In the genomic region with DNA sequence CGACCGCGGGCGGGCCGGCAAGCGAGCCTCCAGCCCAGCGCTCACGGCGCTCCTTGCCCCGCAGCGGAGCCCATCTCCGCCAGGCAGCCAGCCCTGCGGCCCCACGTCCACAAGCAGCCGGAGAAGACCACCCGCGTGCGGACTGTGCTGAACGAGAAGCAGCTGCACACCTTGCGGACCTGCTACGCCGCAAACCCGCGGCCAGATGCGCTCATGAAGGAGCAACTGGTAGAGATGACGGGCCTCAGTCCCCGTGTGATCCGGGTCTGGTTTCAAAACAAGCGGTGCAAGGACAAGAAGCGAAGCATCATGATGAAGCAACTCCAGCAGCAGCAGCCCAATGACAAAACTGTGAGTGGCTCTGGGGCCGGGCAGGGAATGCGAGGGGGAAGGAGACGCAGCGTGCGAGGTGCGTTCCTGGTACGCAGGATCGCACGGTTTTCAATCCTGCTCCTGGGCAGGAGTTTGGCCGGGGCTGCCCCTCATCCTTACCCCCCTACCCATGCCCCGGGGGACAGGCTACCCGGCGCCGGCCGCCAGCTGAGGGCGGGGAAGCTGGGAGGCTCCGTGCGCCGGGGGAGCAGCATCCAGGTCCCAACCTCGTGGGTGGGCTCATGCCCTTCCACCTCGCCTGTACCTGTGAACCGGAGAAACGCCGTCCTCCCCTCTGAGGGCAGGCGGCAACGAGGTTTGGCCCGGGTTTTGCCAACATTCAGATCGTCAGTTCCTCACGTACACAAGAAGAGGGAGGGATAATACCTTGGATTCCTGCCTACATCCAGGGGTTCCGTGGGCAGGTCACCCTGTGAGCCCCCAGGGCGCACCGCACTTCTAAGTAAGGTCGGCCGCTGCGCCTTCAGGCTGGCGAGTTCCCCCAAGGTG, we compare ENCODE assay signal across 10 cellular contexts. TPM values are rescaled to one million over a fixed set of nuclear protein-coding genes. Genes with fewer than 3 reads are reported as not detected.
DNase-seq lines count a peak whose midpoint lies in the region; ATAC-seq and TF ChIP-seq lines count a peak whose summit lies in the region.
"Had no signal": no experiment of that assay in that cellular context is flagged by ENCODE, and none has a peak within 500 bp of the region (broad histone marks: within the 10 kb centered on the region; RNA-seq: fewer than 3 reads in every experiment).

No MANE protein-coding gene starts in this region.

- intact Hi-C loops in Right ventricle myocardium inferior (cut with DNase I) (no loop called here), left cardiac atrium (cut with DNase I) (no loop called here)

- 1% methylated on average over 66 of the region's 66 CpGs for WGBS in ectodermal cell, 2 experiments
- WGBS in upper lobe of left lung, 2 donors = 7 to 9% methylated on average over 26 to 31 of the region's 66 CpGs

- H3K9me3 ChIP-seq in ectodermal cell (ENCODE audit: control insufficient read depth, low read length) (no peaks in the 10 kb centered on the region), mucosa of stomach (ENCODE audit: control insufficient read depth, low read length) (no peaks in the 10 kb centered on the region), upper lobe of left lung (no peaks in the 10 kb centered on the region)
- H3K9me3 ChIP-seq: adrenal gland had no signal

- no peak for TF ChIP-seq POLR2A in upper lobe of left lung (IDR thresholded peaks at IDR 0.05)

- peak overlapping the region; percentile 22 for H3K4me3 ChIP-seq in ectodermal cell (ENCODE audit: insufficient read depth, low read depth, low read length)
- H3K4me3 ChIP-seq in mucosa of stomach (ENCODE audit: low read length) = no peak overlapping the region
- H3K4me3 ChIP-seq in upper lobe of left lung = peak overlapping the region in 3 of 4 donors; percentile 4 to 25 (median 21)

- H3K27ac ChIP-seq in ectodermal cell (ENCODE audit: insufficient read depth, low read depth, low read length, poor library complexity, severe bottlenecking) (no peak overlapping the region), upper lobe of left lung (no peak overlapping the region)

- DNase-seq in Right ventricle myocardium inferior (ENCODE audit: missing footprints) (peak; percentile 45), left cardiac atrium (no peak), upper lobe of left lung (peak in 1 of 2 donors; percentile 66), T-helper 2 cell (no peak), COR-L47 (lab: John Stamatoyannopoulos, UW) (no peak)
- DNase-seq: NCI-H226 had no signal

- H3K4me1 ChIP-seq in ectodermal cell (ENCODE audit: control insufficient read depth, insufficient read depth, low read length) (peaks cover 40% of the 10 kb centered on the region), mucosa of stomach (ENCODE audit: control insufficient read depth, insufficient read depth, low read length) (no peaks in the 10 kb centered on the region), upper lobe of left lung (peaks cover 12 to 29% (median 16%) of the 10 kb centered on the region in 4 donors)

- H3K27me3 ChIP-seq in ectodermal cell (ENCODE audit: control insufficient read depth, insufficient read depth, low read length, poor library complexity, severe bottlenecking) (peaks cover 100% of the 10 kb centered on the region), mucosa of stomach (ENCODE audit: control insufficient read depth, insufficient read depth, low read length) (peaks cover 72% of the 10 kb centered on the region), upper lobe of left lung (peaks cover 2 to 58% (median 27%) of the 10 kb centered on the region in 4 donors)

- peak overlapping the region; percentile 47 for H3K9ac ChIP-seq in mucosa of stomach (ENCODE audit: low read length)

- no peak for TF ChIP-seq EP300 in upper lobe of left lung (IDR thresholded peaks at IDR 0.05)

- H3K36me3 ChIP-seq in ectodermal cell (ENCODE audit: control insufficient read depth, insufficient read depth, low read length) = no peaks in the 10 kb centered on the region
- no peaks in the 10 kb centered on the region for H3K36me3 ChIP-seq in mucosa of stomach (ENCODE audit: control insufficient read depth, insufficient read depth, low read length)
- no peaks in the 10 kb centered on the region for H3K36me3 ChIP-seq in upper lobe of left lung
- H3K36me3 ChIP-seq: adrenal gland had no signal

- no peak for TF ChIP-seq CTCF in upper lobe of left lung (IDR thresholded peaks at IDR 0.05)

- ATAC-seq in Right ventricle myocardium inferior = no peak
- no peak for ATAC-seq in left cardiac atrium
- peak; percentile 32 to 34 for ATAC-seq in upper lobe of left lung (ENCODE audit: low FRiP score in 2 of 2)
- no peak for ATAC-seq in HG03139 (IDR thresholded peaks at IDR 0.05; ENCODE audit: unreplicated experiment)

RNA-seq across cellular contexts. Expression of a gene that starts 6.6 kb away (rescaled TPM):
- total RNA-seq in Right ventricle myocardium inferior = not detected
- total RNA-seq in left cardiac atrium = not detected
- 0.26 TPM for polyA plus RNA-seq in ectodermal cell (2013, experiment 1 of 4)
- 0.14 TPM for polyA plus RNA-seq in ectodermal cell (2013, experiment 2 of 4)
- polyA plus RNA-seq in ectodermal cell (2013, experiment 3 of 4) = 0.21 TPM
- polyA plus RNA-seq in ectodermal cell (2013, experiment 4 of 4) = 0.36 TPM
- not detected for total RNA-seq in upper lobe of left lung

Comparison
In these comparisons a context has a peak if more than half of its experiments do, and no peak if none do; other contexts are left out.
1. ATAC-seq: peak in upper lobe of left lung (2 of 2); none in Right ventricle myocardium inferior (single experiment), left cardiac atrium (0 of 2) and HG03139 (single experiment).